Comparison of ENCODE assay signal across 9 cellular contexts in the genomic region with DNA sequence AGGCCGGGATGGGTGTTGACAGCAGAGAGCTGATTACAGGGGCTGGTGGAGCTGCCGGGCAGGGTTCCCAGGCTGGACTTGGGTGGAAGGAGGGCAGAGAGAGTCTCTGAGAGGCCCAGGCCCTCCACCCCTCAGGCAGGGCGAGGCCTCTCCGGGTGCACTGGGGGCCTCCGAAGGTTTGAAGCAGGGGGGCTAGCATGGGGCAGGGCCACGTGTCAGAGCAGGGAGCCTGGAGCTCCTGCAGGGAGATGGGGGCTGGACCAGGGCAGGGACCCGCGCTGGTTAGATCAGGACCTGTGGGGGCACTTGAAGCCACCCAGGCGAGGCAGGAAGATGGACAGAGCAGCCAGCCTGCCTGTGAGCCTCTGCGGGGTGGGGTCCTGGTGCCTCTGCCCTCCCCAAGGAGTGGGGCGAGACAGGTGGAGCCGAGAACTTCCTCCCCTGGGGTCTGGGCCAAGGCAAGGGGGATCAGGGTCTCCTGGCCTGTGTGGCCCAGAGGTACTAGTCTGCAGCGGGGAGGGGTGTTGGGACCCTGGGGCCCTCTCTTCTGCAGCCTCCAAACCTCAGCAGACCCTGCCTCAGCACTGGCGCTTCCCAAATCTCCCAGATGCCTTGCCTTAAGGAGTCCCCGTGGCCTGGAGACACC. TPM values are rescaled to one million over a fixed set of nuclear protein-coding genes. Genes with fewer than 3 reads are reported as not detected.
A peak's percentile ranks its signal among the peaks of the same experiment; 100 is the strongest.
DNase-seq lines count a peak whose midpoint lies in the region; ATAC-seq and TF ChIP-seq lines count a peak whose summit lies in the region.
"Had no signal": no experiment of that assay in that cellular context is flagged by ENCODE, and none has a peak within 500 bp of the region (broad histone marks: within the 10 kb centered on the region; RNA-seq: fewer than 3 reads in every experiment).

No MANE protein-coding gene starts in this region.

- CTCF ChIA-PET in activated CD4-positive, alpha-beta memory T cell treated with anti-CD3 and anti-CD28 coated beads for 36 hours (lab: Charles Lee): no interaction called here

- H3K4me3 ChIP-seq in HAP-1 (peak overlapping the region; percentile 31), rectal smooth muscle tissue (ENCODE audit: low read length) (peak overlapping the region; percentile 44), gastrocnemius medialis (no peak overlapping the region)

- H3K9ac ChIP-seq in rectal smooth muscle tissue (ENCODE audit: low read length): no peak overlapping the region

- H3K27me3 ChIP-seq in HAP-1 (ENCODE audit: low read depth) (no peaks in the 10 kb centered on the region), rectal smooth muscle tissue (ENCODE audit: control insufficient read depth, insufficient read depth, low read length) (peaks cover 17% of the 10 kb centered on the region), gastrocnemius medialis (peaks cover 26 to 27% (median 26%) of the 10 kb centered on the region in 3 donors)

- TF ChIP-seq CTCF in gastrocnemius medialis (IDR thresholded peaks at IDR 0.05 in 4 of 5, conservative IDR thresholded peaks at IDR 0.05 in 1 of 5): no peak

- no peak for DNase-seq in HAP-1 (ENCODE audit: low spot score in 2 of 2)
- DNase-seq in activated CD4-positive, alpha-beta memory T cell treated with anti-CD3 and anti-CD28 coated beads for 36 hours: no peak
- DNase-seq in left ventricle myocardium superior: no peak
- no peak for DNase-seq in SK-N-DZ (ENCODE audit: low spot score)
- no peak for DNase-seq in gastrocnemius medialis
- no peak for DNase-seq in NCI-H774 (lab: John Stamatoyannopoulos, UW)

- H3K4me3 Mint-ChIP-seq in activated CD4-positive, alpha-beta memory T cell treated with anti-CD3 and anti-CD28 coated beads for 36 hours: peak overlapping the region; percentile 67

- no peaks in the 10 kb centered on the region for H3K4me1 ChIP-seq in HAP-1
- no peaks in the 10 kb centered on the region for H3K4me1 ChIP-seq in rectal smooth muscle tissue (ENCODE audit: control insufficient read depth, insufficient read depth, low read length)
- H3K4me1 ChIP-seq in gastrocnemius medialis: no peaks in the 10 kb centered on the region

- no peaks in the 10 kb centered on the region for H3K36me3 ChIP-seq in HAP-1 (replicated peaks)
- no peaks in the 10 kb centered on the region for H3K36me3 ChIP-seq in rectal smooth muscle tissue (ENCODE audit: control insufficient read depth, insufficient read depth, low read length)
- H3K36me3 ChIP-seq in gastrocnemius medialis: no peaks in the 10 kb centered on the region
- H3K36me3 ChIP-seq: tibial nerve had no signal

- no peak for TF ChIP-seq POLR2A in gastrocnemius medialis (IDR thresholded peaks at IDR 0.05)

- H3K9me3 Mint-ChIP-seq in activated CD4-positive, alpha-beta memory T cell treated with anti-CD3 and anti-CD28 coated beads for 36 hours: no peaks in the 10 kb centered on the region

- no peak overlapping the region for H3K27ac Mint-ChIP-seq in activated CD4-positive, alpha-beta memory T cell treated with anti-CD3 and anti-CD28 coated beads for 36 hours

- no peaks in the 10 kb centered on the region for H3K36me3 Mint-ChIP-seq in activated CD4-positive, alpha-beta memory T cell treated with anti-CD3 and anti-CD28 coated beads for 36 hours

- peak; percentile 51 for ATAC-seq in left ventricle myocardium superior
- no peak for ATAC-seq in gastrocnemius medialis
- no peak for ATAC-seq in HG02642 (IDR thresholded peaks at IDR 0.05; ENCODE audit: poor library complexity, unreplicated experiment)

- peaks cover 25% of the 10 kb centered on the region for H3K27me3 Mint-ChIP-seq in activated CD4-positive, alpha-beta memory T cell treated with anti-CD3 and anti-CD28 coated beads for 36 hours

- POLR2A ChIA-PET in activated CD4-positive, alpha-beta memory T cell treated with anti-CD3 and anti-CD28 coated beads for 36 hours (lab: Charles Lee): interaction anchor here (1.9 kb wide), 1 partner anchor 20 kb away, joined by 5 read pairs; no protein-coding TSS in a partner anchor

- intact Hi-C loops in activated CD4-positive, alpha-beta memory T cell treated with anti-CD3 and anti-CD28 coated beads for 36 hours (cut with micrococcal nuclease): loop anchor here (2.0 kb wide), 1 partner anchor 13 kb away; a partner anchor contains a TSS
- intact Hi-C loops in left ventricle myocardium superior (cut with micrococcal nuclease): no loop called here
- intact Hi-C loops in gastrocnemius medialis (cut with DNase I; ENCODE audit: low total_unique reads): no loop called here

- no peak overlapping the region for H3K27ac ChIP-seq in rectal smooth muscle tissue (ENCODE audit: low read depth, low read length)
- no peak overlapping the region for H3K27ac ChIP-seq in gastrocnemius medialis
- H3K27ac ChIP-seq: tibial nerve had no signal

- H3K9me3 ChIP-seq in HAP-1 (no peaks in the 10 kb centered on the region; the same call in 1 of the 2 replicates), gastrocnemius medialis (no peaks in the 10 kb centered on the region)
- H3K9me3 ChIP-seq: tibial nerve had no signal

- peaks cover 9% of the 10 kb centered on the region for H3K4me1 Mint-ChIP-seq in activated CD4-positive, alpha-beta memory T cell treated with anti-CD3 and anti-CD28 coated beads for 36 hours (ENCODE audit: low read depth)

- in situ Hi-C loops in HAP-1 (cut with MboI; ENCODE audit: low sequenced_read_pairs) (no loop called here), gastrocnemius medialis (cut with MboI; ENCODE audit: low sequenced_read_pairs in 4 of 4) (no loop called here)

RNA-seq across cellular contexts. Expression of a gene that starts 0.9 kb away (rescaled TPM):
- total RNA-seq in activated CD4-positive, alpha-beta memory T cell treated with anti-CD3 and anti-CD28 coated beads for 36 hours: 1 to 10 TPM; 3.3 to 3.5 TPM
- total RNA-seq in left ventricle myocardium superior (0.40 TPM), gastrocnemius medialis (under 1 TPM in 2 of 4 donors, not detected in 2; 0.40 to 0.83 TPM)
- 1.7 and 2.2 TPM in 2 replicates for polyA plus RNA-seq in SK-N-DZ (2014; cell fraction: cytosol; rRNA removed)
- polyA plus RNA-seq in SK-N-DZ (2014; cell fraction: nucleus; rRNA removed): 1.8 and 2.6 TPM in 2 replicates

RNA-seq across cellular contexts. Expression of a gene that starts 14.3 kb away (rescaled TPM):
- total RNA-seq in activated CD4-positive, alpha-beta memory T cell treated with anti-CD3 and anti-CD28 coated beads for 36 hours: 10 to 100 TPM; 88.6 to 89.2 TPM
- total RNA-seq in left ventricle myocardium superior: 23.8 TPM
- polyA plus RNA-seq in SK-N-DZ (2014; cell fraction: cytosol; rRNA removed): 51.6 and 62.9 TPM in 2 replicates
- 188 and 198 TPM in 2 replicates for polyA plus RNA-seq in SK-N-DZ (2014; cell fraction: nucleus; rRNA removed)
- 10 to 100 TPM; 21.4 to 30.3 (median 24.5) TPM for total RNA-seq in gastrocnemius medialis

RNA-seq across cellular contexts. Expression of a gene that starts 29.4 kb away (rescaled TPM):
- 10 to 100 TPM; 18.8 to 19.7 TPM for total RNA-seq in activated CD4-positive, alpha-beta memory T cell treated with anti-CD3 and anti-CD28 coated beads for 36 hours
- 14.5 TPM for total RNA-seq in left ventricle myocardium superior
- 32.9 and 34.5 TPM in 2 replicates for polyA plus RNA-seq in SK-N-DZ (2014; cell fraction: cytosol; rRNA removed)
- 120 and 155 TPM in 2 replicates for polyA plus RNA-seq in SK-N-DZ (2014; cell fraction: nucleus; rRNA removed)
- 10 to 100 TPM; 26.4 to 54.9 (median 34.0) TPM for total RNA-seq in gastrocnemius medialis

Comparison
In these comparisons a context has a peak if more than half of its experiments do, and no peak if none do; other contexts are left out.
1. H3K4me3 ChIP-seq: peak in HAP-1 (single experiment) and rectal smooth muscle tissue (single experiment); none in gastrocnemius medialis (0 of 4).